2 cellular contexts compared by ENCODE assay signal in the genomic region with DNA sequence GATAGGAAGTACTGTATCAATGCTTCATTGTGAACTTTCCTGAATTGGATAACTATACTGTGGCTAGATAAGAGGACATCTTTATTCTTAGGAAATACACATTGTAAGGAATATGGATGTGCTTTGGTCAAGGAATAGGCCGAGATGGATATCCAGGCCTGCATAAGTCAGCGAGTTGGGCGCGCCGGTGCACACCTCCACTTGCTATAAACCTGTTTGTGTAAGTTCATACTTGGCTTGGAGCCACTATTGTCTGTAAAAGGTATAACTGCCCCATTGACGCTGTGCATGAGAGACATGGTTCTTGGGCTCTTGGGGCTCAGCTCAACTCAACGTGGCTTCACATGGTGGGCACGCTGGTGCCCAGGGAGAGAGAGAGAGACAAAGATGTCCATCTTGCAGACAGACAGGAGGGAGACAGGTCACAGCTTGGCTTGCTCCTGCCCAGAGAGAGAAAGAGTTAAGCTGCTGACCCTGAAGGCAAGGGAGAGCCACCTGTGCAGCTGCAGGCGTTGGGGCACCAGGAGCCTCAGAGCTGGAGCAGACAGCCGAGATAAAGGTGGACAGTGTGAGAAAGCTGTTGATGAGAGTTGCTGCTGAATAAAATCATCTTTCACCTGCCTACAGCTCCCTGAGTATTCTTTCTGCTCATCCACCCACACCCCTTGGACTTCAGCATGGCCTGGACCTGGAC.
TF ChIP-seq lines count a peak whose summit lies in the region.

No MANE protein-coding gene starts in this region.

TF ChIP-seq in HepG2, 621 proteins besides CTCF, POLR2A, EP300 and RAD21:
- TF ChIP-seq, protein P1, sequence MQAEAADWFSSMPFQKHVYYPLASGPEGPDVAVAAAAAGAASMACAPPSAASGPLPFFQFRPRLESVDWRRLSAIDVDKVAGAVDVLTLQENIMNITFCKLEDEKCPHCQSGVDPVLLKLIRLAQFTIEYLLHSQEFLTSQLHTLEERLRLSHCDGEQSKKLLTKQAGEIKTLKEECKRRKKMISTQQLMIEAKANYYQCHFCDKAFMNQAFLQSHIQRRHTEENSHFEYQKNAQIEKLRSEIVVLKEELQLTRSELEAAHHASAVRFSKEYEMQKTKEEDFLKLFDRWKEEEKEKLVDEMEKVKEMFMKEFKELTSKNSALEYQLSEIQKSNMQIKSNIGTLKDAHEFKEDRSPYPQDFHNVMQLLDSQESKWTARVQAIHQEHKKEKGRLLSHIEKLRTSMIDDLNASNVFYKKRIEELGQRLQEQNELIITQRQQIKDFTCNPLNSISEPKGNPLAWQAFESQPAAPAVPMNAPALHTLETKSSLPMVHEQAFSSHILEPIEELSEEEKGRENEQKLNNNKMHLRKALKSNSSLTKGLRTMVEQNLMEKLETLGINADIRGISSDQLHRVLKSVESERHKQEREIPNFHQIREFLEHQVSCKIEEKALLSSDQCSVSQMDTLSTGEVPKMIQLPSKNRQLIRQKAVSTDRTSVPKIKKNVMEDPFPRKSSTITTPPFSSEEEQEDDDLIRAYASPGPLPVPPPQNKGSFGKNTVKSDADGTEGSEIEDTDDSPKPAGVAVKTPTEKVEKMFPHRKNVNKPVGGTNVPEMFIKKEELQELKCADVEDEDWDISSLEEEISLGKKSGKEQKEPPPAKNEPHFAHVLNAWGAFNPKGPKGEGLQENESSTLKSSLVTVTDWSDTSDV (CRISPR knock-in tag; IDR thresholded peaks at IDR 0.05), result peak; percentile 49; the same call in 1 of the 2 replicates
- TF ChIP-seq PHB2 (IDR thresholded peaks at IDR 0.05; ENCODE audit: partially characterized antibody), result no peak

TF ChIP-seq in K562, 482 proteins besides CTCF, POLR2A, EP300 and RAD21:
- TF ChIP-seq, protein P2, sequence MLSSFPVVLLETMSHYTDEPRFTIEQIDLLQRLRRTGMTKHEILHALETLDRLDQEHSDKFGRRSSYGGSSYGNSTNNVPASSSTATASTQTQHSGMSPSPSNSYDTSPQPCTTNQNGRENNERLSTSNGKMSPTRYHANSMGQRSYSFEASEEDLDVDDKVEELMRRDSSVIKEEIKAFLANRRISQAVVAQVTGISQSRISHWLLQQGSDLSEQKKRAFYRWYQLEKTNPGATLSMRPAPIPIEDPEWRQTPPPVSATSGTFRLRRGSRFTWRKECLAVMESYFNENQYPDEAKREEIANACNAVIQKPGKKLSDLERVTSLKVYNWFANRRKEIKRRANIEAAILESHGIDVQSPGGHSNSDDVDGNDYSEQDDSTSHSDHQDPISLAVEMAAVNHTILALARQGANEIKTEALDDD (IDR thresholded peaks at IDR 0.05), result no peak
- TF ChIP-seq KLF10 (CRISPR knock-in tag; IDR thresholded peaks at IDR 0.05) (no peak), ZNF239 (CRISPR knock-in tag; IDR thresholded peaks at IDR 0.05) (no peak)
